In the genomic region with DNA sequence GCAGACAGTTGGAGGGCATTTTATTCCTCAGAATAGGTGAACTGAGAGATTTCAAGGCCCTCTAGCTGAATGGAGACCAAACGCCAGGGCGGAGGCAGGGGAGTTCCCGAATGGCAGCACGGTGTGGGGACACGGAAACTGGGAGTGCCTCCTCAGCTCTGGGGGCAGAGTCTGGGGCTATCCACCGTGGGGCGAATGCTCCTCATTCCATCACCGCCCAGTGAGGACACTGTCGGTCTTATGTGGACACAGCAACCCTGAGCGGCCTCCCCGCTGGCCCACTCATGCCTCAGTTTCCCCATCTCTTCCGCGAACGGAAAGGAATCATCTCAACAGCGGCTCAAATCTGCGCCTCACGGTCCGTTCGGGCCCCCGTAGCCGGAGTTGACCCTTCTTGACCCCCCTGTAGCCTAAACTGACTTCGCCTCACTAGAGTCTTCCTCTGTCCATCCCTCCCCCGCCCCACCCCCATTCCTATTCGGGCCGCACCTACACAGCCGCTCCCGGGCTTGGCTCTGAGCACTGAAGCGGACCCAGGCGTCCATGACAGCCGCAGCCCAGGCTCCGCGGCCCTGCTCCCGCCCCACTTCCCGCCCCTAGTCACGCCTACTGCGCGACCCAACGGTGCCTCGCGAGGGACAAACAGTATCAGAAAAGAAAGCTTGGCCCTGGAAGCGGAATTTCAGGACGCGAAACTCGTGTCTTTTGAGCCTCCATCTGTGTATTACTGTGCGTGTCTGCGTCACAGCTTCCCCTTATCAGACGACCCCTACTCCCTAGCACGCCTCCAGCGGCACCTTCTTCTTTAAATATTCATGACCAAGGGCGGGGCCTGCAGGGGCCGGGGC, we compare ENCODE assay signal across 8 cellular contexts. TPM values are rescaled to one million over a fixed set of nuclear protein-coding genes. Genes with fewer than 3 reads are reported as not detected.
A peak's percentile ranks its signal among the peaks of the same experiment; 100 is the strongest.
DNase-seq lines count a peak whose midpoint lies in the region; ATAC-seq and TF ChIP-seq lines count a peak whose summit lies in the region.

A gene with protein sequence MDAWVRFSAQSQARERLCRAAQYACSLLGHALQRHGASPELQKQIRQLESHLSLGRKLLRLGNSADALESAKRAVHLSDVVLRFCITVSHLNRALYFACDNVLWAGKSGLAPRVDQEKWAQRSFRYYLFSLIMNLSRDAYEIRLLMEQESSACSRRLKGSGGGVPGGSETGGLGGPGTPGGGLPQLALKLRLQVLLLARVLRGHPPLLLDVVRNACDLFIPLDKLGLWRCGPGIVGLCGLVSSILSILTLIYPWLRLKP (minus strand): TSS at position 574 of the 848 bp plus-strand sequence. CDS start 29 bp downstream, at position 545.

- peaks cover 32% of the 10 kb centered on the region for H3K4me1 Mint-ChIP-seq in nephron progenitor cell
- H3K4me1 Mint-ChIP-seq in stimulated activated naive CD8-positive, alpha-beta T cell treated with anti-CD3 and anti-CD28 coated beads, Interleukin-15, amount 100 ng/mL, for 72 hours, result peaks cover 65% of the 10 kb centered on the region

- peaks cover 8% of the 10 kb centered on the region for H3K4me1 ChIP-seq in HAP-1

- TF ChIP-seq CTCF in fibroblast of the aortic adventitia (IDR thresholded peaks at IDR 0.05; ENCODE audit: insufficient read depth, low read length) (no peak), nephron progenitor cell (IDR thresholded peaks at IDR 0.05) (no peak)

- H3K4me3 ChIP-seq in HAP-1, result peak within 1 kb of the TSS; percentile 73
- peak within 1 kb of the TSS; percentile 98 for H3K4me3 ChIP-seq in MG63
- H3K4me3 ChIP-seq in fibroblast of the aortic adventitia (ENCODE audit: low read depth, low read length), result peak within 1 kb of the TSS; percentile 97

- ATAC-seq in stimulated activated naive CD8-positive, alpha-beta T cell treated with anti-CD3 and anti-CD28 coated beads, Interleukin-15, amount 100 ng/mL, for 72 hours, result peak; percentile 93

- H3K27me3 ChIP-seq in HAP-1 (ENCODE audit: low read depth) (no peaks in the 10 kb centered on the region), MG63 (no peaks in the 10 kb centered on the region)

- H3K36me3 Mint-ChIP-seq in nephron progenitor cell (ENCODE audit: low read depth), result peaks cover 53% of the 10 kb centered on the region

- H3K36me3 ChIP-seq in HAP-1 (replicated peaks), result peaks cover 15% of the 10 kb centered on the region
- peaks cover 41% of the 10 kb centered on the region for H3K36me3 ChIP-seq in MG63

- peak within 1 kb of the TSS; percentile 94 for H3K4me3 Mint-ChIP-seq in nephron progenitor cell
- H3K4me3 Mint-ChIP-seq in stimulated activated naive CD8-positive, alpha-beta T cell treated with anti-CD3 and anti-CD28 coated beads, Interleukin-15, amount 100 ng/mL, for 72 hours, result peak within 1 kb of the TSS; percentile 91 to 94

- peak; percentile 89 for DNase-seq in ELF-1 (ENCODE audit: low read depth, low spot score)
- DNase-seq in HAP-1 (ENCODE audit: low spot score in 2 of 2), result peak; percentile 87 to 90
- peak; percentile 90 for DNase-seq in MG63
- DNase-seq in SHP77 (lab: John Stamatoyannopoulos, UW), result peak; percentile 84 to 86
- peak; percentile 86 for DNase-seq in activated T-helper 9 cell treated with anti-CD3 and anti-CD28 coated beads, Interleukin-2, amount 50 U/mL, for 16 hours (ENCODE audit: low read depth)
- DNase-seq in fibroblast of the aortic adventitia (ENCODE audit: low read depth), result peak; percentile 88
- DNase-seq in nephron progenitor cell, result peak; percentile 89
- DNase-seq in stimulated activated naive CD8-positive, alpha-beta T cell treated with anti-CD3 and anti-CD28 coated beads, Interleukin-15, amount 100 ng/mL, for 72 hours, result peak; percentile 90

- no peaks in the 10 kb centered on the region for H3K9me3 Mint-ChIP-seq in nephron progenitor cell
- H3K9me3 Mint-ChIP-seq in stimulated activated naive CD8-positive, alpha-beta T cell treated with anti-CD3 and anti-CD28 coated beads, Interleukin-15, amount 100 ng/mL, for 72 hours, result no peaks in the 10 kb centered on the region

- in situ Hi-C loops in HAP-1 (cut with MboI; ENCODE audit: low sequenced_read_pairs), result no loop called here

- peak within 1 kb of the TSS; percentile 95 for H3K27ac Mint-ChIP-seq in nephron progenitor cell
- H3K27ac Mint-ChIP-seq in stimulated activated naive CD8-positive, alpha-beta T cell treated with anti-CD3 and anti-CD28 coated beads, Interleukin-15, amount 100 ng/mL, for 72 hours, result peak within 1 kb of the TSS; percentile 95 to 97

- no peaks in the 10 kb centered on the region for H3K27me3 Mint-ChIP-seq in nephron progenitor cell (ENCODE audit: low read depth, poor library complexity)
- H3K27me3 Mint-ChIP-seq in stimulated activated naive CD8-positive, alpha-beta T cell treated with anti-CD3 and anti-CD28 coated beads, Interleukin-15, amount 100 ng/mL, for 72 hours, result no peaks in the 10 kb centered on the region

- H3K9me3 ChIP-seq in HAP-1 (no peaks in the 10 kb centered on the region), MG63 (no peaks in the 10 kb centered on the region)

RNA-seq across cellular contexts. Expression of the gene that starts here (rescaled TPM):
- 19.3 and 20.6 TPM in 2 replicates for total RNA-seq in MG63 (2014; rRNA removed; shearing (Covaris generic); ENCODE audit: low replicate concordance)
- total RNA-seq in fibroblast of the aortic adventitia (ENCODE audit: low replicate concordance), result 26.8 and 33.4 TPM in 2 replicates

Comparison
In these comparisons a context has a peak if more than half of its experiments do, and no peak if none do; other contexts are left out.
1. Peak in every context shown above with its lines: DNase-seq, ATAC-seq and H3K4me3 ChIP-seq.